ENCODE assay signal across 10 cellular contexts in the genomic region with DNA sequence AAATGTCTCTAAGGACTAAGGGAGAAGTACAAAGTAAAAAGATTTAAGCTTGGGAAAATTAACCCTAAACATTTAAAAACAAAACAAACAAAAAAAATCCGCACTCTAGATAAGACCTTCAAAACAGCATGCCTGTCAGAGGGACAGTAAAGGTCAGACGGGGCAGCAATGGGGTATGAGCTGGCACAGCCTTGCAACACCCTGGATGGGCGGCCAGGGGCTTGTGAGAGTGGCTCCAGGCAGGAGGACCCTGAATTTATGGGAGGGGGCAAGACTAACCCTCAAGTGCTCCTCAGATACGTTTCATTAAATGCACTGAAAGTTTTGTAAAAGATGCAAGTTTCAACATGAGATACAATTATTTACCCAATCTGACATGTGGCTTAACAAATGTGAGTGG.
DNase-seq lines count a peak whose midpoint lies in the region; ATAC-seq and TF ChIP-seq lines count a peak whose summit lies in the region.
"Had no signal": no experiment of that assay in that cellular context is flagged by ENCODE, and none has a peak within 500 bp of the region (broad histone marks: within the 10 kb centered on the region; RNA-seq: fewer than 3 reads in every experiment).

No MANE protein-coding gene starts in this region.

- peak overlapping the region; percentile 83 to 94 for H3K27ac Mint-ChIP-seq in activated naive CD4-positive, alpha-beta T cell treated with anti-CD3 and anti-CD28 coated beads, Interleukin-2, amount 50 U/mL, for 72 hours

- 83 to 94% methylated on average over 1 to 2 of the region's 4 CpGs for WGBS in mesodermal cell (ENCODE audit: insufficient coverage in 2 of 2), 2 experiments

- no peaks in the 10 kb centered on the region for H3K9me3 Mint-ChIP-seq in activated naive CD4-positive, alpha-beta T cell treated with anti-CD3 and anti-CD28 coated beads, Interleukin-2, amount 50 U/mL, for 72 hours

- H3K27ac ChIP-seq in left ventricle myocardium inferior (replicated peaks), result peak overlapping the region; percentile 36
- peak overlapping the region; percentile 36 for H3K27ac ChIP-seq in mesodermal cell (ENCODE audit: low read depth, low read length, severe bottlenecking)

- TF ChIP-seq CTCF in left ventricle myocardium inferior (IDR thresholded peaks at IDR 0.05; ENCODE audit: borderline replicate concordance) (no peak), BE2C (IDR thresholded peaks at IDR 0.05; ENCODE audit: low read depth, low read length) (no peak)

- peaks cover 92% of the 10 kb centered on the region for H3K4me1 ChIP-seq in left ventricle myocardium inferior
- peaks cover 64% of the 10 kb centered on the region for H3K4me1 ChIP-seq in mesodermal cell (ENCODE audit: control insufficient read depth, insufficient read depth, low read length, poor library complexity, severe bottlenecking)
- peaks cover 32% of the 10 kb centered on the region for H3K4me1 ChIP-seq in BE2C

- intact Hi-C loops in left ventricle myocardium inferior (cut with micrococcal nuclease) (no loop called here), cardiac septum (cut with DNase I) (no loop called here)

- no peaks in the 10 kb centered on the region for H3K27me3 ChIP-seq in left ventricle myocardium inferior (ENCODE audit: low read depth)
- H3K27me3 ChIP-seq in BE2C, result no peaks in the 10 kb centered on the region

- H3K36me3 ChIP-seq in left ventricle myocardium inferior (no peaks in the 10 kb centered on the region), mesodermal cell (ENCODE audit: control insufficient read depth, insufficient read depth, low read length) (peaks cover 47% of the 10 kb centered on the region), BE2C (peaks cover 5% of the 10 kb centered on the region; the same call in 1 of the 2 replicates)

- ATAC-seq in activated naive CD4-positive, alpha-beta T cell treated with anti-CD3 and anti-CD28 coated beads, Interleukin-2, amount 50 U/mL, for 72 hours, result no peak
- ATAC-seq: PC-3 had no signal

- H3K36me3 Mint-ChIP-seq in activated naive CD4-positive, alpha-beta T cell treated with anti-CD3 and anti-CD28 coated beads, Interleukin-2, amount 50 U/mL, for 72 hours, result peaks cover 0 to 20% of the 10 kb centered on the region in 2 donors

- H3K4me3 ChIP-seq in left ventricle myocardium inferior (no peak overlapping the region), mesodermal cell (ENCODE audit: extremely low read depth, insufficient read depth, low read length, poor library complexity, severe bottlenecking) (no peak overlapping the region), BE2C (ENCODE audit: low read depth, low read length) (no peak overlapping the region)

- DNase-seq in left ventricle myocardium inferior, result no peak
- DNase-seq in cardiac septum (ENCODE audit: low spot score), result no peak
- no peak for DNase-seq in activated naive CD4-positive, alpha-beta T cell treated with anti-CD3 and anti-CD28 coated beads, Interleukin-2, amount 50 U/mL, for 72 hours (ENCODE audit: low spot score in 2 of 2)
- DNase-seq in UCSD-AML1 (lab: John Stamatoyannopoulos, UW; ENCODE audit: unreplicated experiment), result no peak
- no peak for DNase-seq in A172 (ENCODE audit: low spot score)
- no peak for DNase-seq in Kasumi-1 (lab: John Stamatoyannopoulos, UW)
- no peak for DNase-seq in BE2C
- DNase-seq: NCI-H1417, PC-3 had no signal

- H3K9me3 ChIP-seq in left ventricle myocardium inferior (replicated peaks), result no peaks in the 10 kb centered on the region
- H3K9me3 ChIP-seq in mesodermal cell (ENCODE audit: control insufficient read depth, low read length), result no peaks in the 10 kb centered on the region
- no peaks in the 10 kb centered on the region for H3K9me3 ChIP-seq in BE2C
